Comparison of ENCODE assay signal across 10 cellular contexts in the genomic region with DNA sequence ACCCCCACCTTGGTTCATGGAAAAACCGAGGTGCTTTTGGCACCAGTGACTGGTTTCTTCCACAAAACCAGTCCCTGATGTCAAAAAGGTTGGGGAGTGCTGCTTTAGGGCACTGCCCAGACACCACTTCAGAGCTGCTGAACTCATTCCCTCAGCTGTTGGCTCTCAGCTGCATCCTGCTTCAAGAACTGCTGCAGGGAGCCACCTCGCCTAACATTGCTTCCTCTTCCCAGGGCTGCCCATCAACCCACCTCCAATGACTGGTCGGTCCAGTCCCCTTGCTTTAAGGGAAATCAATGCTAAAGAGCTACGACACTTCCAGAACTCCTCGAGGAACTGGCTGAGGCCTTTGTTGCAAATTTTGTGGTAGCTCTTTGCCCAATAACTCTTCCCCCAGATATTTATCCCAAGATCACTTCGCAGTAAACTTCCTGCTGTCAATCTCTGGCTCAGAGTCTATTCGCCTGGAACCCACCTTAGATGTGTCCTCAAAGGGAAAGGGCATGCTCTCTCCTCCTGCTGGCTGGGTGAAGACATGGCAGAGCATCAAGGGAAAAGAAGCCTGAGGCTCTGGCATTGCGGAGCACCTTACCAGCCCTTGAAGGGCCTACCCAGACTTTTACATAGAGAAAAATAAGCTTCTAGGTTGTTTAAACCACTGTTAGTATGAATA. TPM values are rescaled to one million over a fixed set of nuclear protein-coding genes. Genes with fewer than 3 reads are reported as not detected.
DNase-seq lines count a peak whose midpoint lies in the region; TF ChIP-seq lines count a peak whose summit lies in the region.
"Had no signal": no experiment of that assay in that cellular context is flagged by ENCODE, and none has a peak within 500 bp of the region (broad histone marks: within the 10 kb centered on the region; RNA-seq: fewer than 3 reads in every experiment).

No MANE protein-coding gene starts in this region.

- H3K23ac ChIP-seq in trophoblast cell (ENCODE audit: low read length), result no peak overlapping the region

- WGBS in trophoblast cell (ENCODE audit: extremely low coverage, insufficient coverage, insufficient read length), result no CpG with 5 or more reads among the region's 8 CpGs
- WGBS in smooth muscle cell (ENCODE audit: low lambda C conversion rate), result 91% methylated on average over 8 of the region's 8 CpGs

- no peak overlapping the region for H3K4me2 ChIP-seq in MM.1S (ENCODE audit: low read depth, low read length)
- H3K4me2 ChIP-seq in trophoblast cell (ENCODE audit: low read length), result no peak overlapping the region
- no peak overlapping the region for H3K4me2 ChIP-seq in smooth muscle cell

- no peak overlapping the region for H2AK5ac ChIP-seq in trophoblast cell (ENCODE audit: low read length)

- no peak overlapping the region for H3K18ac ChIP-seq in trophoblast cell (ENCODE audit: low read length)

- no peaks in the 10 kb centered on the region for H3K9me3 ChIP-seq in MM.1S (replicated peaks; ENCODE audit: insufficient read depth, low read length)
- H3K9me3 ChIP-seq in trophoblast cell (ENCODE audit: insufficient read depth, low read depth, low read length), result no peaks in the 10 kb centered on the region
- no peaks in the 10 kb centered on the region for H3K9me3 ChIP-seq in smooth muscle cell (replicated peaks; ENCODE audit: low read depth)
- H3K9me3 ChIP-seq: gastroesophageal sphincter had no signal

- TF ChIP-seq CTCF in MM.1S (IDR thresholded peaks at IDR 0.05; ENCODE audit: low read length) (peak; percentile 26; the same call in 1 of the 2 replicates), chondrocyte (IDR thresholded peaks at IDR 0.05) (peak; percentile 47), smooth muscle cell (IDR thresholded peaks at IDR 0.05; ENCODE audit: borderline replicate concordance, insufficient read depth, poor library complexity, severe bottlenecking) (no peak)

- intact Hi-C loops in activated naive CD4-positive, alpha-beta T cell treated with anti-CD3 and anti-CD28 coated beads for 36 hours (cut with micrococcal nuclease), result no loop called here

- peak overlapping the region; percentile 14 for H4K8ac ChIP-seq in trophoblast cell (ENCODE audit: low read depth, low read length)

- H2BK120ac ChIP-seq in trophoblast cell (ENCODE audit: insufficient read depth, low read length, poor library complexity), result no peak overlapping the region

- H3K14ac ChIP-seq in trophoblast cell (ENCODE audit: low read length), result no peak overlapping the region

- H3K27ac ChIP-seq in MM.1S (ENCODE audit: low read length) (no peak overlapping the region), trophoblast cell (ENCODE audit: low read depth, low read length) (no peak overlapping the region), smooth muscle cell (ENCODE audit: low read depth) (no peak overlapping the region)
- H3K27ac ChIP-seq: gastroesophageal sphincter had no signal

- DNase-seq in activated naive CD4-positive, alpha-beta T cell treated with anti-CD3 and anti-CD28 coated beads for 36 hours, result peak; percentile 7
- DNase-seq in activated naive CD4-positive, alpha-beta T cell treated with Interleukin-2 at 50 U/mL for 16 hours, result no peak
- DNase-seq in MM.1S (no peak), chondrocyte (ENCODE audit: low spot score) (no peak), trophoblast cell (peak in 1 of 2 donors; percentile 41), NCI-H345 (lab: John Stamatoyannopoulos, UW) (no peak), smooth muscle cell (lab: John Stamatoyannopoulos, UW; ENCODE audit: unreplicated experiment) (no peak)
- no peak for DNase-seq in stimulated activated CD4-positive, alpha-beta T cell treated with anti-CD3 and anti-CD28 coated beads, Interleukin-12 subunit alpha, Interleukin-12 subunit beta, amount 100 ng/mL, for 4 hours

- CTCF ChIA-PET in activated naive CD4-positive, alpha-beta T cell treated with anti-CD3 and anti-CD28 coated beads for 36 hours (lab: Charles Lee), result interaction anchor here (1.1 to 3.6 kb wide), 4 partner anchors 9 to 286 kb away, joined by 3 to 17 read pairs (median 6); no protein-coding TSS in a partner anchor

- no peak overlapping the region for H3K27ac Mint-ChIP-seq in activated naive CD4-positive, alpha-beta T cell treated with anti-CD3 and anti-CD28 coated beads for 36 hours
- H3K27ac Mint-ChIP-seq in chondrocyte (ENCODE audit: unreplicated experiment), result no peak overlapping the region

- H2AFZ ChIP-seq in MM.1S (ENCODE audit: low read length) (no peak overlapping the region), trophoblast cell (ENCODE audit: insufficient read depth, low read length, poor library complexity) (no peak overlapping the region), smooth muscle cell (ENCODE audit: low read depth) (no peak overlapping the region)

- no peaks in the 10 kb centered on the region for H3K36me3 Mint-ChIP-seq in activated naive CD4-positive, alpha-beta T cell treated with anti-CD3 and anti-CD28 coated beads for 36 hours (ENCODE audit: low read depth)
- H3K36me3 Mint-ChIP-seq in chondrocyte (ENCODE audit: low read depth), result no peaks in the 10 kb centered on the region
- H3K36me3 Mint-ChIP-seq: CD4-positive, alpha-beta memory T cell had no signal

- H3K27me3 ChIP-seq in MM.1S (replicated peaks; ENCODE audit: insufficient read depth, low read length) (no peaks in the 10 kb centered on the region), trophoblast cell (ENCODE audit: insufficient read depth, low read length) (no peaks in the 10 kb centered on the region), smooth muscle cell (ENCODE audit: low read depth) (no peaks in the 10 kb centered on the region)
- H3K27me3 ChIP-seq: gastroesophageal sphincter had no signal

- H4K91ac ChIP-seq in trophoblast cell (ENCODE audit: low read depth, low read length), result peak overlapping the region; percentile 4

- H3K4me3 Mint-ChIP-seq in activated naive CD4-positive, alpha-beta T cell treated with anti-CD3 and anti-CD28 coated beads for 36 hours, result no peak overlapping the region
- no peak overlapping the region for H3K4me3 Mint-ChIP-seq in chondrocyte (ENCODE audit: unreplicated experiment)
- H3K4me3 Mint-ChIP-seq: CD4-positive, alpha-beta memory T cell had no signal

- peak overlapping the region; percentile 4 for H2BK5ac ChIP-seq in trophoblast cell (ENCODE audit: low read depth, low read length, poor library complexity)

- no peak overlapping the region for H4K12ac ChIP-seq in trophoblast cell (ENCODE audit: low read depth, low read length)

- no peaks in the 10 kb centered on the region for H3F3A ChIP-seq in MM.1S (ENCODE audit: insufficient read depth, low read length)
- H3F3A ChIP-seq in smooth muscle cell (ENCODE audit: low read depth), result no peaks in the 10 kb centered on the region

- H3K36me3 ChIP-seq in MM.1S (replicated peaks; ENCODE audit: insufficient read depth, low read length), result no peaks in the 10 kb centered on the region
- H3K36me3 ChIP-seq in trophoblast cell (ENCODE audit: control insufficient read depth in 1 of 2, insufficient read depth in 2 of 2, low read length in 2 of 2), result no peaks in the 10 kb centered on the region
- no peaks in the 10 kb centered on the region for H3K36me3 ChIP-seq in smooth muscle cell (ENCODE audit: low read depth)
- H3K36me3 ChIP-seq: gastroesophageal sphincter had no signal

- H3K4me1 Mint-ChIP-seq in activated naive CD4-positive, alpha-beta T cell treated with anti-CD3 and anti-CD28 coated beads for 36 hours (ENCODE audit: low read depth), result no peaks in the 10 kb centered on the region
- peaks cover 9% of the 10 kb centered on the region for H3K4me1 Mint-ChIP-seq in chondrocyte (ENCODE audit: low read depth)
- H3K4me1 Mint-ChIP-seq: CD4-positive, alpha-beta memory T cell had no signal

- no peaks in the 10 kb centered on the region for H3K9me3 Mint-ChIP-seq in activated naive CD4-positive, alpha-beta T cell treated with anti-CD3 and anti-CD28 coated beads for 36 hours
- no peaks in the 10 kb centered on the region for H3K9me3 Mint-ChIP-seq in chondrocyte (ENCODE audit: low read depth)
- H3K9me3 Mint-ChIP-seq: CD4-positive, alpha-beta memory T cell had no signal

- H3K4me3 ChIP-seq in MM.1S (ENCODE audit: low read length) (no peak overlapping the region), trophoblast cell (ENCODE audit: low read depth, low read length) (no peak overlapping the region), smooth muscle cell (no peak overlapping the region)
- H3K4me3 ChIP-seq: gastroesophageal sphincter had no signal

- H4K20me1 ChIP-seq in MM.1S (ENCODE audit: insufficient read depth, low read length) (no peaks in the 10 kb centered on the region), smooth muscle cell (ENCODE audit: low read depth) (no peaks in the 10 kb centered on the region)

- H3K4ac ChIP-seq in trophoblast cell (ENCODE audit: low read depth, low read length), result no peak overlapping the region

- H2BK12ac ChIP-seq in trophoblast cell (ENCODE audit: low read length), result peak overlapping the region; percentile 12

- no peaks in the 10 kb centered on the region for H3K9me2 ChIP-seq in MM.1S (replicated peaks; ENCODE audit: insufficient read depth, low read length)

- H3K9ac ChIP-seq in MM.1S (ENCODE audit: low read length) (no peak overlapping the region), trophoblast cell (ENCODE audit: low read length) (no peak overlapping the region), smooth muscle cell (ENCODE audit: low read depth) (no peak overlapping the region)

- H3K79me1 ChIP-seq in trophoblast cell (ENCODE audit: low read length), result peaks cover 6% of the 10 kb centered on the region

- no peaks in the 10 kb centered on the region for H3K4me1 ChIP-seq in MM.1S (ENCODE audit: low read length)
- H3K4me1 ChIP-seq in trophoblast cell (ENCODE audit: control insufficient read depth in 1 of 2, insufficient read depth in 2 of 2, low read length in 2 of 2), result peaks cover 0 to 7% of the 10 kb centered on the region in 2 experiments
- peaks cover 12% of the 10 kb centered on the region for H3K4me1 ChIP-seq in smooth muscle cell (ENCODE audit: low read depth)

- peaks cover 2% of the 10 kb centered on the region for H3K27me3 Mint-ChIP-seq in activated naive CD4-positive, alpha-beta T cell treated with anti-CD3 and anti-CD28 coated beads for 36 hours (ENCODE audit: low read depth)
- no peaks in the 10 kb centered on the region for H3K27me3 Mint-ChIP-seq in chondrocyte (ENCODE audit: low read depth)

- no peaks in the 10 kb centered on the region for H3K79me2 ChIP-seq in MM.1S (ENCODE audit: low read length)
- no peaks in the 10 kb centered on the region for H3K79me2 ChIP-seq in trophoblast cell (ENCODE audit: control insufficient read depth, insufficient read depth, low read length, poor library complexity)
- no peaks in the 10 kb centered on the region for H3K79me2 ChIP-seq in smooth muscle cell (ENCODE audit: low read depth)

RNA-seq across cellular contexts. Expression of a gene that starts 29.0 kb away (rescaled TPM):
- 10 to 100 TPM; 28.3 to 29.5 TPM for total RNA-seq in activated naive CD4-positive, alpha-beta T cell treated with anti-CD3 and anti-CD28 coated beads for 36 hours
- total RNA-seq in chondrocyte (27.1 to 31.3 TPM (median 28.0 TPM) in 3 replicates), smooth muscle cell (30.7 and 39.4 TPM in 2 replicates)
- 34.4 TPM in 2 replicates for polyA plus RNA-seq in trophoblast cell (2013)
- polyA plus RNA-seq in smooth muscle cell, result 45.0 and 46.4 TPM in 2 replicates

RNA-seq across cellular contexts. Expression of a gene that starts 29.6 kb away (rescaled TPM):
- total RNA-seq in activated naive CD4-positive, alpha-beta T cell treated with anti-CD3 and anti-CD28 coated beads for 36 hours, result 1 to 10 TPM; 4.4 to 5.1 TPM
- total RNA-seq in chondrocyte (13.1 to 17.8 TPM (median 13.4 TPM) in 3 replicates), smooth muscle cell (9.1 and 9.8 TPM in 2 replicates)
- 9.0 and 9.2 TPM in 2 replicates for polyA plus RNA-seq in trophoblast cell (2013)
- 4.6 and 4.9 TPM in 2 replicates for polyA plus RNA-seq in smooth muscle cell

RNA-seq across cellular contexts. Expression of a gene that starts 46.0 kb away (rescaled TPM):
- total RNA-seq in activated naive CD4-positive, alpha-beta T cell treated with anti-CD3 and anti-CD28 coated beads for 36 hours, result 10 to 100 TPM; 13.8 to 17.7 TPM
- total RNA-seq in chondrocyte (21.9 to 26.5 TPM (median 24.9 TPM) in 3 replicates), smooth muscle cell (34.3 and 41.4 TPM in 2 replicates)
- polyA plus RNA-seq in trophoblast cell (2013), result 13.1 and 13.6 TPM in 2 replicates
- 21.4 and 27.2 TPM in 2 replicates for polyA plus RNA-seq in smooth muscle cell
